ENCODE assay signal across 31 cellular contexts in the genomic region with DNA sequence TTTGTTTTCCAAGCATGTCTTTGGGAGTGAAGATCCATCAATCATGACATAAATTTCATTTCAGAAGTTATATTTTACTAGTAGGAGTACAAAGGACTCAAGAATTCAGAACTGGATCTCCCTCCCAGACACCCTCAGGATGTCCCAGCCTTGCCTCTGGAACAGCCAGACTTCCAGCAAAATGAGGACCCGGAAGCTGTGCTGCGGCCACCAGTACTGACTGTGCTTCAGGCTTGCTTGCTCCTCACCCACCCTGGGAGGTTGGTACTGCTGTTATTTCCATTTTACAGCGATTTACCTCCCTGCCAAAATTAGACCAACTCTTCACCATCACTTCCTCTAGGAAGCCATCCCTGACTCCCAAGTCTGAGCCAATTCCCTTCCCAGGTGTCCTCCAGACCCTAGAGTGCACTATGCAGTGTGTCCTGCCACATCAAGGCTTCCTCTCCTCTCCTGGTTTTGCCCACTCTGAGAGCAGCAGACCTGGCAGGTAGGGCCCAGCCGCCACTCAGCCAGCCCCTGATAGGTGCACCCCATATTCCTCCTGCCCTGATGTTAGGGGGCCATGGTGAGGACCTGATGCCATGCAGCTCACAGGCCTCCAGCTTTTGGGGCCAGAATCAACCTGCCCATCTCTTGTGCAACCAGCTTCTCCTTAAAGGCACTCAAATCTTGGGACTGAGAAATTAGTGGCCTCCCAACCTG. TPM values are rescaled to one million over a fixed set of nuclear protein-coding genes. Genes with fewer than 3 reads are reported as not detected.
A peak's percentile ranks its signal among the peaks of the same experiment; 100 is the strongest.
DNase-seq lines count a peak whose midpoint lies in the region; ATAC-seq and TF ChIP-seq lines count a peak whose summit lies in the region.
"Had no signal": no experiment of that assay in that cellular context is flagged by ENCODE, and none has a peak within 500 bp of the region (broad histone marks: within the 10 kb centered on the region; RNA-seq: fewer than 3 reads in every experiment).

No MANE protein-coding gene starts in this region.

- H3K4me1 Mint-ChIP-seq in osteocyte (ENCODE audit: unreplicated experiment) = peaks cover 45% of the 10 kb centered on the region

- H3K4me1 ChIP-seq in HEK293 (ENCODE audit: control insufficient read depth, insufficient read depth, low read length) = no peaks in the 10 kb centered on the region
- H3K4me1 ChIP-seq in esophagus muscularis mucosa = peaks cover 13 to 38% (median 31%) of the 10 kb centered on the region in 4 donors
- H3K4me1 ChIP-seq: Caco-2 had no signal

- TF ChIP-seq POLR2A in esophagus muscularis mucosa (IDR thresholded peaks at IDR 0.05; ENCODE audit: low read depth) = no peak

- TF ChIP-seq CTCF in AG04450 (IDR thresholded peaks at IDR 0.05; ENCODE audit: low read depth, low read length) (no peak), HEK293 (tag by site-specific recombination; IDR thresholded peaks at IDR 0.05) (no peak), esophagus muscularis mucosa (IDR thresholded peaks at IDR 0.05) (no peak), osteocyte (IDR thresholded peaks at IDR 0.05) (no peak)

- H3K27ac ChIP-seq in AG04450 (ENCODE audit: low read depth, low read length) = peak overlapping the region; percentile 11
- no peak overlapping the region for H3K27ac ChIP-seq in HEK293 (ENCODE audit: extremely low read depth, low read depth, low read length)
- peak overlapping the region; percentile 2 to 47 (median 42) for H3K27ac ChIP-seq in esophagus muscularis mucosa (replicated peaks in 1 of 4)

- no peak overlapping the region for H3K4me3 Mint-ChIP-seq in osteocyte (ENCODE audit: unreplicated experiment)
- H3K4me3 Mint-ChIP-seq: activated CD4-positive, alpha-beta T cell treated with anti-CD3 and anti-CD28 coated beads, Interleukin-2, amount 10 ng/mL, durations not matched to agents 24 days and 14 days; activated naive CD4-positive, alpha-beta T cell treated with anti-CD3 and anti-CD28 coated beads for 36 hours; endodermal cell; immature natural killer cell; naive thymus-derived CD8-positive, alpha-beta T cell; stimulated activated memory B cell treated with anti-CD40 and anti-IgM and Interleukin-4, amounts not matched to agents 10 μg/mL and 1 μg/mL and 100 μg/mL, for 72 hours; T-helper 2 cell treated with Interferon-gamma antibody and Interleukin-4, amounts not matched to agents 5 μg/mL and 100 μg/mL, for 36 hours had no signal

- H3K27me3 ChIP-seq in AG04450 (ENCODE audit: control insufficient read depth, insufficient read depth, low read length) = peaks cover 6% of the 10 kb centered on the region
- no peaks in the 10 kb centered on the region for H3K27me3 ChIP-seq in esophagus muscularis mucosa
- H3K27me3 ChIP-seq: gastrocnemius medialis had no signal

- no peak overlapping the region for H3K4me3 ChIP-seq in AG04450 (ENCODE audit: low read depth, low read length)
- H3K4me3 ChIP-seq in HEK293 (ENCODE audit: low read depth, low read length) = no peak overlapping the region
- H3K4me3 ChIP-seq in esophagus muscularis mucosa = no peak overlapping the region
- H3K4me3 ChIP-seq: gastrocnemius medialis had no signal

- H3K27me3 Mint-ChIP-seq in osteocyte (ENCODE audit: unreplicated experiment) = no peaks in the 10 kb centered on the region

- no peaks in the 10 kb centered on the region for H3K9me3 Mint-ChIP-seq in osteocyte (ENCODE audit: unreplicated experiment)
- H3K9me3 Mint-ChIP-seq: activated CD4-positive, alpha-beta T cell treated with anti-CD3 and anti-CD28 coated beads, Interleukin-2, amount 10 ng/mL, durations not matched to agents 24 days and 14 days; activated naive CD4-positive, alpha-beta T cell treated with anti-CD3 and anti-CD28 coated beads for 36 hours; endodermal cell; immature natural killer cell; naive thymus-derived CD8-positive, alpha-beta T cell; stimulated activated memory B cell treated with anti-CD40 and anti-IgM and Interleukin-4, amounts not matched to agents 10 μg/mL and 1 μg/mL and 100 μg/mL, for 72 hours; T-helper 2 cell treated with Interferon-gamma antibody and Interleukin-4, amounts not matched to agents 5 μg/mL and 100 μg/mL, for 36 hours had no signal

- WGBS in esophagus muscularis mucosa = 93% methylated on average over 3 of the region's 4 CpGs

- peak overlapping the region; percentile 18 for H3K27ac Mint-ChIP-seq in osteocyte (ENCODE audit: unreplicated experiment)
- H3K27ac Mint-ChIP-seq: activated CD4-positive, alpha-beta T cell treated with anti-CD3 and anti-CD28 coated beads, Interleukin-2, amount 10 ng/mL, durations not matched to agents 24 days and 14 days; activated naive CD4-positive, alpha-beta T cell treated with anti-CD3 and anti-CD28 coated beads for 36 hours; endodermal cell; immature natural killer cell; stimulated activated memory B cell treated with anti-CD40 and anti-IgM and Interleukin-4, amounts not matched to agents 10 μg/mL and 1 μg/mL and 100 μg/mL, for 72 hours; T-helper 2 cell treated with Interferon-gamma antibody and Interleukin-4, amounts not matched to agents 5 μg/mL and 100 μg/mL, for 36 hours had no signal

- ATAC-seq in GM19463 (IDR thresholded peaks at IDR 0.05; ENCODE audit: unreplicated experiment) = no peak
- no peak for ATAC-seq in HG03095 (IDR thresholded peaks at IDR 0.05; ENCODE audit: unreplicated experiment)
- ATAC-seq: esophagus mucosa; gastrocnemius medialis; left lobe of liver; naive thymus-derived CD8-positive, alpha-beta T cell; stimulated activated memory B cell treated with anti-CD40 and anti-IgM and Interleukin-4, amounts not matched to agents 10 μg/mL and 1 μg/mL and 100 μg/mL, for 72 hours had no signal

- DNase-seq in AG04450 (ENCODE audit: low read depth, low spot score) (no peak), esophagus muscularis mucosa (ENCODE audit: extremely low spot score) (no peak), osteocyte (ENCODE audit: extremely low spot score, unreplicated experiment) (no peak), middle frontal gyrus (ENCODE audit: extremely low spot score, low spot score) (no peak), NCI-H510A (lab: John Stamatoyannopoulos, UW) (no peak)
- DNase-seq: activated CD4-positive, alpha-beta T cell treated with anti-CD3 and anti-CD28 coated beads, Interleukin-2, amount 10 ng/mL, durations not matched to agents 24 days and 14 days; activated naive CD4-positive, alpha-beta T cell treated with anti-CD3 and anti-CD28 coated beads for 36 hours; activated T-cell treated with anti-CD3 and anti-CD28 coated beads, Interleukin-2, amount 50 U/mL, for 48 hours; amygdala; C1 segment of cervical spinal cord; HCEC 1CT; hippocampal formation; immature natural killer cell; Karpas-422; midbrain; NCI-H1417 treated with DMSO at 0.1 percent for 48 hours; NCI-H345; NCI-H748 treated with DMSO at 0.1 percent for 48 hours; RPMI8226; stimulated activated CD4-positive, alpha-beta T cell treated with anti-CD3 and anti-CD28 coated beads, Interleukin-4, amount 100 ng/mL, for 4 hours had no signal

- POLR2A ChIA-PET in AG04450 (lab: Yijun Ruan, JAX) = no interaction called here
- POLR2A ChIA-PET in HEK293 (lab: Yijun Ruan, JAX) = interaction anchor here (0.7 to 1.4 kb wide), 4 partner anchors 9 to 27 kb away, joined by 3 to 6 read pairs (median 3); no protein-coding TSS in a partner anchor

- CTCF ChIA-PET in AG04450 (lab: Charles Lee) (interaction anchor here (0.6 to 2.2 kb wide), 3 partner anchors 11 to 18 kb away, joined by 4 to 13 read pairs (median 7); no protein-coding TSS in a partner anchor), HEK293 (lab: Yijun Ruan, JAX) (interaction anchor here (0.7 to 2.2 kb wide), 6 partner anchors 9 to 224 kb away, joined by 3 to 12 read pairs (median 4); no protein-coding TSS in a partner anchor)

- TF ChIP-seq EP300 in esophagus muscularis mucosa (IDR thresholded peaks at IDR 0.05) = no peak

- H3K9me3 ChIP-seq in AG04450 (ENCODE audit: control insufficient read depth, insufficient read depth, low read length) (no peaks in the 10 kb centered on the region; the same call in 1 of the 2 replicates), HEK293 (ENCODE audit: control insufficient read depth, insufficient read depth, low read depth, low read length) (no peaks in the 10 kb centered on the region), esophagus muscularis mucosa (no peaks in the 10 kb centered on the region)
- H3K9me3 ChIP-seq: Caco-2, gastrocnemius medialis had no signal

- peaks cover 2% of the 10 kb centered on the region for H3K36me3 Mint-ChIP-seq in osteocyte (ENCODE audit: unreplicated experiment)
- H3K36me3 Mint-ChIP-seq: naive thymus-derived CD8-positive, alpha-beta T cell; stimulated activated memory B cell treated with anti-CD40 and anti-IgM and Interleukin-4, amounts not matched to agents 10 μg/mL and 1 μg/mL and 100 μg/mL, for 72 hours had no signal

- intact Hi-C loops in esophagus muscularis mucosa (cut with DNase I) = no loop called here

- H3K36me3 ChIP-seq in HEK293 (ENCODE audit: control insufficient read depth in 2 of 2, insufficient read depth in 1 of 2, low read length in 2 of 2) (no peaks in the 10 kb centered on the region), esophagus muscularis mucosa (no peaks in the 10 kb centered on the region)
- H3K36me3 ChIP-seq: gastrocnemius medialis had no signal

TF ChIP-seq in HEK293, 187 proteins besides CTCF, POLR2A, EP300 and RAD21 (continues in another document):
- TF ChIP-seq, protein P1, sequence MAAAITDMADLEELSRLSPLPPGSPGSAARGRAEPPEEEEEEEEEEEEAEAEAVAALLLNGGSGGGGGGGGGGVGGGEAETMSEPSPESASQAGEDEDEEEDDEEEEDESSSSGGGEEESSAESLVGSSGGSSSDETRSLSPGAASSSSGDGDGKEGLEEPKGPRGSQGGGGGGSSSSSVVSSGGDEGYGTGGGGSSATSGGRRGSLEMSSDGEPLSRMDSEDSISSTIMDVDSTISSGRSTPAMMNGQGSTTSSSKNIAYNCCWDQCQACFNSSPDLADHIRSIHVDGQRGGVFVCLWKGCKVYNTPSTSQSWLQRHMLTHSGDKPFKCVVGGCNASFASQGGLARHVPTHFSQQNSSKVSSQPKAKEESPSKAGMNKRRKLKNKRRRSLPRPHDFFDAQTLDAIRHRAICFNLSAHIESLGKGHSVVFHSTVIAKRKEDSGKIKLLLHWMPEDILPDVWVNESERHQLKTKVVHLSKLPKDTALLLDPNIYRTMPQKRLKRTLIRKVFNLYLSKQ (tag by site-specific recombination; IDR thresholded peaks at IDR 0.05; ENCODE audit: borderline replicate concordance) = no peak

RNA-seq across cellular contexts. Expression of a gene that starts 47.3 kb away (rescaled TPM):
- polyA plus RNA-seq in AG04450 (2011; rRNA removed) = 0.56 and 0.71 TPM in 2 replicates
- polyA minus RNA-seq in AG04450 (2011; rRNA and poly(A)+ RNA removed) = 0.37 and 0.43 TPM in 2 replicates
- total RNA-seq in esophagus muscularis mucosa (not detected), osteocyte (2.3 and 2.7 TPM in 2 replicates)
- total RNA-seq: activated CD4-positive, alpha-beta T cell treated with anti-CD3 and anti-CD28 coated beads, Interleukin-2, amount 10 ng/mL, durations not matched to agents 24 days and 14 days; activated naive CD4-positive, alpha-beta T cell treated with anti-CD3 and anti-CD28 coated beads for 36 hours; endodermal cell; gastrocnemius medialis; naive thymus-derived CD8-positive, alpha-beta T cell had no signal
- polyA plus RNA-seq: immature natural killer cell; naive thymus-derived CD8-positive, alpha-beta T cell had no signal
